Comparison of ENCODE assay signal across 18 cellular contexts in the genomic region with DNA sequence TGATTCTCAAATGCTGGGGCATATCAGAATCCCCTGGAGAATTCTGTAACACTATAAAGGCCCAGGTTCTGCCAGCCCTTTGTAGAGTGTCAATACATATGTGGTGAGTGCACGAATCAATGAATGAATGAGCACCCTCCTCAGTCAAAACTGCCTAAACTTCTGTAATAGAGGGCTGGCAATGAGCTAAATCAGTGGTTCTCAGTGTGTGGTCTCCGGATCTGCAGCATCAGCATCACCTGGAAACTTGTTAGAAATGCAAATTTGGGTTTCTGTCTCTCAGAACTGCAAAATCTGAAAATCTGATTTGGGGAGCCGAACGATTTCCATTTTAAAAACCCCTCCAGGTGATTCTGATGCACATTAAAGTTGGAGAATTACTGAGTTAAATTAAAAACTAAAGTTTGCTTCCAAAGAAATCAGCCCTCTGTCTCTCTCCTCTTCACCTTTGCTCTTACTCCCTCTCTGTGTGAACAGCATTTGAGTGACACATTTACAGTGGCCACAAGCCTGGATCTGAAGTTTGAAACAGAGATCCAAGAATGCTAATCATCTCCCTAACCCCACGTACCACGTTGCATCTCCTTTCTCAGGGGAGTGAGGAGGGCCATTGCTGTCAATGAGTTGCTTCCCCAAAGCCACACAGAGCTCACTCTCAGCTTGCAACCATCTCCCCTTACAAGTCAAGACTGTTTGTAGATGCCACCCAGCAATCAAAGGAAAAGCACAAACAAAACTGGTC.
DNase-seq lines count a peak whose midpoint lies in the region; ATAC-seq, FAIRE-seq and TF ChIP-seq lines count a peak whose summit lies in the region.
"Had no signal": no experiment of that assay in that cellular context is flagged by ENCODE, and none has a peak within 500 bp of the region (broad histone marks: within the 10 kb centered on the region; RNA-seq: fewer than 3 reads in every experiment).

No MANE protein-coding gene starts in this region.

- H3F3A ChIP-seq in GM23338 (replicated peaks; ENCODE audit: low read depth) (no peaks in the 10 kb centered on the region), MM.1S (ENCODE audit: insufficient read depth, low read length) (peaks cover 16% of the 10 kb centered on the region)

- no peak for FAIRE-seq in HTR-8/SVneo (lab: Jason Lieb, UNC)
- FAIRE-seq: H1, HepG2 had no signal

- no peaks in the 10 kb centered on the region; the same call in 1 of the 2 replicates for H4K20me1 ChIP-seq in GM23338 (replicated peaks; ENCODE audit: insufficient read depth)
- no peaks in the 10 kb centered on the region for H4K20me1 ChIP-seq in MM.1S (ENCODE audit: insufficient read depth, low read length)
- H4K20me1 ChIP-seq: BLaER1 had no signal

- H3K9ac ChIP-seq in MM.1S (ENCODE audit: low read length), result no peak overlapping the region; the same call in 1 of the 2 replicates
- H3K9ac ChIP-seq: BLaER1 had no signal

- peak overlapping the region; percentile 34; the same call in 1 of the 2 replicates for H3K27ac Mint-ChIP-seq in GM23338
- H3K27ac Mint-ChIP-seq in dendritic cell treated with granulocyte-macrophage colony-stimulating factor and Interleukin-4, amounts not matched to agents 40 ng/mL and 50 ng/mL, for 4 days, result peak overlapping the region; percentile 21
- H3K27ac Mint-ChIP-seq: CD14-positive monocyte, IgD-negative memory B cell had no signal

- H3K36me3 ChIP-seq in GM23338 (ENCODE audit: insufficient read depth) (no peaks in the 10 kb centered on the region; the same call in 1 of the 2 replicates), MM.1S (replicated peaks; ENCODE audit: insufficient read depth, low read length) (no peaks in the 10 kb centered on the region)
- H3K36me3 ChIP-seq: BLaER1, HAP-1 had no signal

- no peaks in the 10 kb centered on the region for H3K9me2 ChIP-seq in GM23338 (ENCODE audit: insufficient read depth)
- no peaks in the 10 kb centered on the region for H3K9me2 ChIP-seq in MM.1S (replicated peaks; ENCODE audit: insufficient read depth, low read length)

- H3K27ac ChIP-seq in GM23338 (ENCODE audit: low read depth), result 0 out of 2 replicates have a peak overlapping the region, but pooled peaks have one; percentile 8
- peak overlapping the region; percentile 51; the same call in 1 of the 2 replicates for H3K27ac ChIP-seq in MM.1S (ENCODE audit: low read length)
- H3K27ac ChIP-seq: BLaER1 had no signal

- H3K4me1 Mint-ChIP-seq in GM23338, result peaks cover 22% of the 10 kb centered on the region
- H3K4me1 Mint-ChIP-seq in dendritic cell treated with granulocyte-macrophage colony-stimulating factor and Interleukin-4, amounts not matched to agents 40 ng/mL and 50 ng/mL, for 4 days (ENCODE audit: low read depth), result peaks cover 60% of the 10 kb centered on the region
- H3K4me1 Mint-ChIP-seq: CD4-positive, alpha-beta memory T cell; IgD-negative memory B cell had no signal

- peaks cover 30% of the 10 kb centered on the region for H3K4me1 ChIP-seq in GM23338 (ENCODE audit: insufficient read depth)
- peaks cover 37% of the 10 kb centered on the region for H3K4me1 ChIP-seq in MM.1S (ENCODE audit: low read length)
- H3K4me1 ChIP-seq: BLaER1, HAP-1 had no signal

- H3K4me2 ChIP-seq in GM23338 (peak overlapping the region; percentile 53), MM.1S (ENCODE audit: low read depth, low read length) (peak overlapping the region; percentile 51)
- H3K4me2 ChIP-seq: BLaER1 had no signal

- intact Hi-C loops in dendritic cell treated with granulocyte-macrophage colony-stimulating factor and Interleukin-4, amounts not matched to agents 40 ng/mL and 50 ng/mL, for 4 days (cut with micrococcal nuclease), result loop anchor here (5.0 kb wide), 1 partner anchor 33 kb away; no protein-coding TSS in a partner anchor

- DNase-seq in GM23338 (ENCODE audit: low spot score) (no peak), MM.1S (peak; percentile 71), amniotic stem cell (lab: John Stamatoyannopoulos, UW) (no peak), HTR-8/SVneo (ENCODE audit: insufficient read length, low spot score) (no peak), NCI-H1694 treated with DMSO at 0.1 percent for 48 hours (lab: John Stamatoyannopoulos, UW) (no peak)
- no peak for DNase-seq in stimulated activated CD4-positive, alpha-beta T cell treated with anti-CD3 and anti-CD28 coated beads, Interleukin-4, amount 100 ng/mL, for 1 hour
- DNase-seq: 8988T; CD4-positive, alpha-beta memory T cell; DMS153; DMS79; GF-D8 had no signal

- H3K4me3 ChIP-seq in GM23338 (no peak overlapping the region), MM.1S (ENCODE audit: low read length) (peak overlapping the region; percentile 23; the same call in 1 of the 2 replicates)
- H3K4me3 ChIP-seq: BLaER1, HAP-1 had no signal

- no peak for TF ChIP-seq CTCF in GM23338 (conservative IDR thresholded peaks at IDR 0.05; ENCODE audit: low read depth in 2 of 2)
- TF ChIP-seq CTCF in MM.1S (IDR thresholded peaks at IDR 0.05; ENCODE audit: low read length), result no peak

- H2AFZ ChIP-seq in GM23338 (no peak overlapping the region), MM.1S (ENCODE audit: low read length) (peak overlapping the region; percentile 12; the same call in 1 of the 2 replicates)

- ATAC-seq in GM23338, result no peak
- ATAC-seq: HepG2 had no signal

- H3K27me3 ChIP-seq in GM23338 (ENCODE audit: insufficient read depth) (no peaks in the 10 kb centered on the region), MM.1S (replicated peaks; ENCODE audit: insufficient read depth, low read length) (no peaks in the 10 kb centered on the region)
- H3K27me3 ChIP-seq: BLaER1 had no signal

- H3K36me3 Mint-ChIP-seq in GM23338 (ENCODE audit: low read depth), result peaks cover 7% of the 10 kb centered on the region; the same call in 2 of the 3 replicates
- peaks cover 88% of the 10 kb centered on the region for H3K36me3 Mint-ChIP-seq in dendritic cell treated with granulocyte-macrophage colony-stimulating factor and Interleukin-4, amounts not matched to agents 40 ng/mL and 50 ng/mL, for 4 days (ENCODE audit: low read depth)
- H3K36me3 Mint-ChIP-seq: CD4-positive, alpha-beta memory T cell; IgD-negative memory B cell had no signal

- no peaks in the 10 kb centered on the region for H3K9me3 ChIP-seq in MM.1S (replicated peaks; ENCODE audit: insufficient read depth, low read length)
- H3K9me3 ChIP-seq: BLaER1, HAP-1 had no signal

- H3K27me3 Mint-ChIP-seq in GM23338 (ENCODE audit: insufficient read depth, low read depth, poor library complexity), result no peaks in the 10 kb centered on the region
- no peaks in the 10 kb centered on the region for H3K27me3 Mint-ChIP-seq in dendritic cell treated with granulocyte-macrophage colony-stimulating factor and Interleukin-4, amounts not matched to agents 40 ng/mL and 50 ng/mL, for 4 days
- H3K27me3 Mint-ChIP-seq: IgD-negative memory B cell had no signal

- no peak overlapping the region for H3K4me3 Mint-ChIP-seq in GM23338
- no peak overlapping the region for H3K4me3 Mint-ChIP-seq in dendritic cell treated with granulocyte-macrophage colony-stimulating factor and Interleukin-4, amounts not matched to agents 40 ng/mL and 50 ng/mL, for 4 days
- H3K4me3 Mint-ChIP-seq: CD14-positive monocyte; CD4-positive, alpha-beta memory T cell; IgD-negative memory B cell had no signal

- H3K79me2 ChIP-seq in GM23338 (replicated peaks; ENCODE audit: insufficient read depth), result no peaks in the 10 kb centered on the region
- no peaks in the 10 kb centered on the region for H3K79me2 ChIP-seq in MM.1S (ENCODE audit: low read length)

- H3K9me3 Mint-ChIP-seq in GM23338, result no peaks in the 10 kb centered on the region
- H3K9me3 Mint-ChIP-seq in dendritic cell treated with granulocyte-macrophage colony-stimulating factor and Interleukin-4, amounts not matched to agents 40 ng/mL and 50 ng/mL, for 4 days, result no peaks in the 10 kb centered on the region

TF ChIP-seq in GM23338, 12 proteins besides CTCF, POLR2A, EP300 and RAD21 (continues in another document):
- TF ChIP-seq STAT1 (IDR thresholded peaks at IDR 0.05; ENCODE audit: unreplicated experiment) (no peak), EZH2phosphoT487 (IDR thresholded peaks at IDR 0.05; ENCODE audit: unreplicated experiment) (no peak), NANOG (IDR thresholded peaks at IDR 0.05; ENCODE audit: borderline replicate concordance) (no peak), EZH2 (IDR thresholded peaks at IDR 0.05; ENCODE audit: low read depth, unreplicated experiment) (no peak), ZNF114 (CRISPR knock-in tag; IDR thresholded peaks at IDR 0.05) (no peak), ZNF331 (CRISPR knock-in tag; IDR thresholded peaks at IDR 0.05; ENCODE audit: low read depth) (no peak)
- TF ChIP-seq, protein P1, sequence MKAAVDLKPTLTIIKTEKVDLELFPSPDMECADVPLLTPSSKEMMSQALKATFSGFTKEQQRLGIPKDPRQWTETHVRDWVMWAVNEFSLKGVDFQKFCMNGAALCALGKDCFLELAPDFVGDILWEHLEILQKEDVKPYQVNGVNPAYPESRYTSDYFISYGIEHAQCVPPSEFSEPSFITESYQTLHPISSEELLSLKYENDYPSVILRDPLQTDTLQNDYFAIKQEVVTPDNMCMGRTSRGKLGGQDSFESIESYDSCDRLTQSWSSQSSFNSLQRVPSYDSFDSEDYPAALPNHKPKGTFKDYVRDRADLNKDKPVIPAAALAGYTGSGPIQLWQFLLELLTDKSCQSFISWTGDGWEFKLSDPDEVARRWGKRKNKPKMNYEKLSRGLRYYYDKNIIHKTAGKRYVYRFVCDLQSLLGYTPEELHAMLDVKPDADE (IDR thresholded peaks at IDR 0.05), result no peak
- TF ChIP-seq, protein P2, sequence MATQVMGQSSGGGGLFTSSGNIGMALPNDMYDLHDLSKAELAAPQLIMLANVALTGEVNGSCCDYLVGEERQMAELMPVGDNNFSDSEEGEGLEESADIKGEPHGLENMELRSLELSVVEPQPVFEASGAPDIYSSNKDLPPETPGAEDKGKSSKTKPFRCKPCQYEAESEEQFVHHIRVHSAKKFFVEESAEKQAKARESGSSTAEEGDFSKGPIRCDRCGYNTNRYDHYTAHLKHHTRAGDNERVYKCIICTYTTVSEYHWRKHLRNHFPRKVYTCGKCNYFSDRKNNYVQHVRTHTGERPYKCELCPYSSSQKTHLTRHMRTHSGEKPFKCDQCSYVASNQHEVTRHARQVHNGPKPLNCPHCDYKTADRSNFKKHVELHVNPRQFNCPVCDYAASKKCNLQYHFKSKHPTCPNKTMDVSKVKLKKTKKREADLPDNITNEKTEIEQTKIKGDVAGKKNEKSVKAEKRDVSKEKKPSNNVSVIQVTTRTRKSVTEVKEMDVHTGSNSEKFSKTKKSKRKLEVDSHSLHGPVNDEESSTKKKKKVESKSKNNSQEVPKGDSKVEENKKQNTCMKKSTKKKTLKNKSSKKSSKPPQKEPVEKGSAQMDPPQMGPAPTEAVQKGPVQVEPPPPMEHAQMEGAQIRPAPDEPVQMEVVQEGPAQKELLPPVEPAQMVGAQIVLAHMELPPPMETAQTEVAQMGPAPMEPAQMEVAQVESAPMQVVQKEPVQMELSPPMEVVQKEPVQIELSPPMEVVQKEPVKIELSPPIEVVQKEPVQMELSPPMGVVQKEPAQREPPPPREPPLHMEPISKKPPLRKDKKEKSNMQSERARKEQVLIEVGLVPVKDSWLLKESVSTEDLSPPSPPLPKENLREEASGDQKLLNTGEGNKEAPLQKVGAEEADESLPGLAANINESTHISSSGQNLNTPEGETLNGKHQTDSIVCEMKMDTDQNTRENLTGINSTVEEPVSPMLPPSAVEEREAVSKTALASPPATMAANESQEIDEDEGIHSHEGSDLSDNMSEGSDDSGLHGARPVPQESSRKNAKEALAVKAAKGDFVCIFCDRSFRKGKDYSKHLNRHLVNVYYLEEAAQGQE (IDR thresholded peaks at IDR 0.05; ENCODE audit: unreplicated experiment), result no peak
